In genomic region chr22:41932353-41932752, GRCh38 we compare ENCODE assay signal across 35 cellular contexts. TPM values are rescaled to one million over a fixed set of nuclear protein-coding genes. Genes with fewer than 3 reads are reported as not detected.
A peak's percentile ranks its signal among the peaks of the same experiment; 100 is the strongest.
DNase-seq lines count a peak whose midpoint lies in the region; ATAC-seq and TF ChIP-seq lines count a peak whose summit lies in the region.
"Had no signal": no experiment of that assay in that cellular context is flagged by ENCODE, and none has a peak within 500 bp of the region (broad histone marks: within the 10 kb centered on the region; RNA-seq: fewer than 3 reads in every experiment).

No MANE protein-coding gene starts in this region.

- peaks cover 68% of the 10 kb centered on the region for H3K4me1 ChIP-seq in OCI-LY1 (ENCODE audit: insufficient read depth, low read length, severe bottlenecking)
- no peaks in the 10 kb centered on the region for H3K4me1 ChIP-seq in endodermal cell (ENCODE audit: control insufficient read depth, insufficient read depth, low read length)
- peaks cover 10% of the 10 kb centered on the region for H3K4me1 ChIP-seq in CD4-positive, alpha-beta memory T cell (ENCODE audit: insufficient read depth, low read length)
- H3K4me1 ChIP-seq: esophagus squamous epithelium, foreskin keratinocyte, upper lobe of right lung had no signal

- H3K79me2 ChIP-seq in OCI-LY1 (ENCODE audit: insufficient read depth, low read length): no peaks in the 10 kb centered on the region

- H3K9me2 ChIP-seq in OCI-LY1 (ENCODE audit: low read depth, low read length): no peaks in the 10 kb centered on the region

- peaks cover 5% of the 10 kb centered on the region; the same call in 1 of the 2 replicates for H3K36me3 ChIP-seq in OCI-LY1 (ENCODE audit: insufficient read depth, low read length)
- H3K36me3 ChIP-seq in endodermal cell (ENCODE audit: control insufficient read depth, insufficient read depth, low read length): no peaks in the 10 kb centered on the region
- no peaks in the 10 kb centered on the region for H3K36me3 ChIP-seq in CD4-positive, alpha-beta memory T cell (ENCODE audit: insufficient read depth, low read length)
- H3K36me3 ChIP-seq: esophagus squamous epithelium, upper lobe of right lung had no signal

- DNase-seq in Calu3: no peak
- DNase-seq in endodermal cell: peak; percentile 42
- DNase-seq in substantia nigra (lab: John Stamatoyannopoulos, UW): no peak
- no peak for DNase-seq in CD4-positive, alpha-beta memory T cell
- no peak for DNase-seq in SKM-1 (lab: John Stamatoyannopoulos, UW; ENCODE audit: unreplicated experiment)
- DNase-seq: activated CD4-positive, alpha-beta T cell treated with anti-CD3 and anti-CD28 coated beads for 48 hours; activated naive CD4-positive, alpha-beta T cell treated with anti-CD3 and anti-CD28 coated beads, Interleukin-2, amount 50 U/mL, for 16 hours; activated T-cell treated with anti-CD3 and anti-CD28 coated beads for 4 hours; amniotic stem cell; CD8-positive, alpha-beta memory T cell; DMS153; esophagus squamous epithelium; foreskin keratinocyte; head of caudate nucleus; KBM-7; NCI-H1105 treated with DMSO at 0.1 percent for 48 hours; NCI-H1930; NCI-H524 treated with DMSO at 0.1 percent for 48 hours; PC-9; SHP77; stimulated activated CD4-positive, alpha-beta T cell treated with anti-CD3 and anti-CD28 coated beads, Interleukin-2, amount 100 ng/mL, for 24 hours; T-helper 9 cell; upper lobe of right lung; WERI-Rb-1 had no signal

- H3K27me3 ChIP-seq in OCI-LY1 (ENCODE audit: insufficient read depth, low read length) (no peaks in the 10 kb centered on the region), endodermal cell (ENCODE audit: control insufficient read depth, insufficient read depth, low read length, poor library complexity, severe bottlenecking) (no peaks in the 10 kb centered on the region)
- H3K27me3 ChIP-seq in CD4-positive, alpha-beta memory T cell (ENCODE audit: insufficient read depth, low read length): no peaks in the 10 kb centered on the region
- H3K27me3 ChIP-seq: esophagus squamous epithelium, foreskin keratinocyte, upper lobe of right lung had no signal

- no TSS peak for BruUV-seq in Calu3 (replicated peaks; lab: Mats Ljungman, UMichigan)

- 95 to 98% methylated on average over 11 to 12 of the region's 12 CpGs for WGBS in endodermal cell (ENCODE audit: insufficient coverage in 1 of 2, insufficient read length in 1 of 2), 2 experiments

- H3K27ac ChIP-seq in OCI-LY1 (ENCODE audit: low read depth, low read length, poor library complexity, severe bottlenecking): peak overlapping the region; percentile 64
- H3K27ac ChIP-seq in endodermal cell (ENCODE audit: low read depth, low read length): no peak overlapping the region
- H3K27ac ChIP-seq in substantia nigra (ENCODE audit: low read depth, low read length, poor library complexity, severe bottlenecking): no peak overlapping the region
- no peak overlapping the region for H3K27ac ChIP-seq in CD4-positive, alpha-beta memory T cell (ENCODE audit: low read depth, low read length)
- H3K27ac ChIP-seq: esophagus squamous epithelium, foreskin keratinocyte, PC-9, upper lobe of right lung, WERI-Rb-1 had no signal

- peaks cover 14% of the 10 kb centered on the region for H3K27me3 Mint-ChIP-seq in Calu3 (ENCODE audit: unreplicated experiment)
- H3K27me3 Mint-ChIP-seq in endodermal cell (ENCODE audit: insufficient read depth): peaks cover 15% of the 10 kb centered on the region
- no peaks in the 10 kb centered on the region for H3K27me3 Mint-ChIP-seq in stimulated activated memory B cell treated with anti-CD40 and anti-IgM and Interleukin-4, amounts not matched to agents 10 μg/mL and 1 μg/mL and 100 μg/mL, for 72 hours
- H3K27me3 Mint-ChIP-seq in CD4-positive, alpha-beta memory T cell: no peaks in the 10 kb centered on the region

- TF ChIP-seq CTCF in Calu3 (IDR thresholded peaks at IDR 0.05; ENCODE audit: unreplicated experiment) (no peak), OCI-LY1 (IDR thresholded peaks at IDR 0.05; ENCODE audit: low read length) (no peak), endodermal cell (conservative IDR thresholded peaks at IDR 0.05) (no peak)

- H3K4me2 ChIP-seq in OCI-LY1 (ENCODE audit: low read length): peak overlapping the region; percentile 8; the same call in 1 of the 2 replicates
- H3K4me2 ChIP-seq: PC-9 had no signal

- peaks cover 5% of the 10 kb centered on the region; the same call in 1 of the 2 replicates for H3F3A ChIP-seq in OCI-LY1 (ENCODE audit: insufficient read depth, low read length)

- no peak overlapping the region; the same call in 1 of the 2 replicates for H3K9ac ChIP-seq in OCI-LY1 (ENCODE audit: low read length)
- no peak overlapping the region for H3K9ac ChIP-seq in endodermal cell (ENCODE audit: extremely low read depth, low read length, poor library complexity, severe bottlenecking)

- H2AFZ ChIP-seq in OCI-LY1 (ENCODE audit: low read length): no peak overlapping the region
- H2AFZ ChIP-seq: PC-9 had no signal

- CTCF ChIA-PET in Calu3 (lab: Charles Lee): no interaction called here
- CTCF ChIA-PET in CD4-positive, alpha-beta memory T cell (lab: Charles Lee; ENCODE audit: partially characterized antibody): interaction anchor here (1.3 kb wide), 1 partner anchor 8 kb away, joined by 6 read pairs; no protein-coding TSS in a partner anchor

- H3K4me1 Mint-ChIP-seq in Calu3 (ENCODE audit: low read depth, unreplicated experiment): no peaks in the 10 kb centered on the region
- H3K4me1 Mint-ChIP-seq in endodermal cell: no peaks in the 10 kb centered on the region
- peaks cover 94% of the 10 kb centered on the region for H3K4me1 Mint-ChIP-seq in stimulated activated memory B cell treated with anti-CD40 and anti-IgM and Interleukin-4, amounts not matched to agents 10 μg/mL and 1 μg/mL and 100 μg/mL, for 72 hours
- peaks cover 4 to 20% (median 8%) of the 10 kb centered on the region in 4 donors for H3K4me1 Mint-ChIP-seq in CD4-positive, alpha-beta memory T cell

- intact Hi-C loops in Calu3 (cut with micrococcal nuclease; ENCODE audit: unreplicated experiment): no loop called here
- intact Hi-C loops in CD4-positive, alpha-beta memory T cell (cut with micrococcal nuclease): loop anchor here (2.0 kb wide), 1 partner anchor 24 kb away; no protein-coding TSS in a partner anchor

- H3K9me3 Mint-ChIP-seq in Calu3 (ENCODE audit: low read depth, unreplicated experiment) (no peaks in the 10 kb centered on the region), endodermal cell (no peaks in the 10 kb centered on the region)
- H3K9me3 Mint-ChIP-seq in stimulated activated memory B cell treated with anti-CD40 and anti-IgM and Interleukin-4, amounts not matched to agents 10 μg/mL and 1 μg/mL and 100 μg/mL, for 72 hours: no peaks in the 10 kb centered on the region
- no peaks in the 10 kb centered on the region for H3K9me3 Mint-ChIP-seq in CD4-positive, alpha-beta memory T cell
- H3K9me3 Mint-ChIP-seq: activated T-helper 2 cell treated with anti-CD3 and anti-CD28 coated beads, Interferon-gamma antibody, Interleukin-2, Interleukin-4, amounts not matched to agents 10 μg/mL and 5 μg/mL and 100 μg/mL, durations not matched to agents 14 hours and 24 hours and 36 hours; brain; CD8-positive, alpha-beta memory T cell had no signal

- H3K9me3 ChIP-seq in OCI-LY1 (ENCODE audit: low read length) (no peaks in the 10 kb centered on the region), endodermal cell (ENCODE audit: control insufficient read depth, low read length) (no peaks in the 10 kb centered on the region)
- H3K9me3 ChIP-seq in CD4-positive, alpha-beta memory T cell (ENCODE audit: control insufficient read depth in 1 of 2, low read length in 2 of 2): no peaks in the 10 kb centered on the region
- H3K9me3 ChIP-seq: esophagus squamous epithelium, upper lobe of right lung had no signal

- H3K27ac Mint-ChIP-seq in Calu3 (ENCODE audit: unreplicated experiment) (peak overlapping the region; percentile 36), endodermal cell (no peak overlapping the region)
- H3K27ac Mint-ChIP-seq in stimulated activated memory B cell treated with anti-CD40 and anti-IgM and Interleukin-4, amounts not matched to agents 10 μg/mL and 1 μg/mL and 100 μg/mL, for 72 hours: peak overlapping the region; percentile 100
- no peak overlapping the region for H3K27ac Mint-ChIP-seq in CD4-positive, alpha-beta memory T cell
- H3K27ac Mint-ChIP-seq: activated T-helper 2 cell treated with anti-CD3 and anti-CD28 coated beads, Interferon-gamma antibody, Interleukin-2, Interleukin-4, amounts not matched to agents 10 μg/mL and 5 μg/mL and 100 μg/mL, durations not matched to agents 14 hours and 24 hours and 36 hours had no signal

- no peaks in the 10 kb centered on the region for H4K20me1 ChIP-seq in OCI-LY1 (ENCODE audit: insufficient read depth, low read length)

- no peak for ATAC-seq in stimulated activated memory B cell treated with anti-CD40 and anti-IgM and Interleukin-4, amounts not matched to agents 10 μg/mL and 1 μg/mL and 100 μg/mL, for 72 hours
- ATAC-seq: foreskin keratinocyte, left lobe of liver, right cardiac atrium, upper lobe of right lung had no signal

- POLR2A ChIA-PET in CD4-positive, alpha-beta memory T cell (lab: Charles Lee; ENCODE audit: partially characterized antibody): no interaction called here

- H3K4me3 Mint-ChIP-seq in Calu3 (ENCODE audit: low read depth, unreplicated experiment) (no peak overlapping the region), endodermal cell (no peak overlapping the region)
- peak overlapping the region; percentile 18 for H3K4me3 Mint-ChIP-seq in stimulated activated memory B cell treated with anti-CD40 and anti-IgM and Interleukin-4, amounts not matched to agents 10 μg/mL and 1 μg/mL and 100 μg/mL, for 72 hours
- no peak overlapping the region for H3K4me3 Mint-ChIP-seq in CD4-positive, alpha-beta memory T cell
- H3K4me3 Mint-ChIP-seq: brain; CD8-positive, alpha-beta memory T cell had no signal

- H3K36me3 Mint-ChIP-seq in Calu3 (ENCODE audit: insufficient read depth, unreplicated experiment): peaks cover 36% of the 10 kb centered on the region
- peaks cover 5% of the 10 kb centered on the region for H3K36me3 Mint-ChIP-seq in endodermal cell (ENCODE audit: low read depth)
- peaks cover 6% of the 10 kb centered on the region for H3K36me3 Mint-ChIP-seq in stimulated activated memory B cell treated with anti-CD40 and anti-IgM and Interleukin-4, amounts not matched to agents 10 μg/mL and 1 μg/mL and 100 μg/mL, for 72 hours
- no peaks in the 10 kb centered on the region for H3K36me3 Mint-ChIP-seq in CD4-positive, alpha-beta memory T cell
- H3K36me3 Mint-ChIP-seq: brain; CD8-positive, alpha-beta memory T cell had no signal

- no peak overlapping the region for H3K4me3 ChIP-seq in OCI-LY1 (ENCODE audit: low read depth, low read length, poor library complexity, severe bottlenecking)
- H3K4me3 ChIP-seq in endodermal cell (ENCODE audit: low read length): no peak overlapping the region
- no peak overlapping the region for H3K4me3 ChIP-seq in CD4-positive, alpha-beta memory T cell (ENCODE audit: low read length in 2 of 2)
- H3K4me3 ChIP-seq: esophagus squamous epithelium, PC-9, upper lobe of right lung had no signal

RNA-seq across cellular contexts. Expression of gene TNFRSF13C, which starts 5.7 kb away (rescaled TPM):
- total RNA-seq in Calu3 (2022): 1.4 and 1.5 TPM in 2 replicates
- total RNA-seq in endodermal cell: 1 to 10 TPM; 1.7 to 3.3 TPM
- 3.1 TPM for polyA plus RNA-seq in endodermal cell (2013, experiment 1 of 2)
- polyA plus RNA-seq in endodermal cell (2013, experiment 2 of 2): 2.4 TPM
- 10 to 100 TPM; 14.3 to 14.8 TPM for total RNA-seq in CD4-positive, alpha-beta memory T cell
- 1 to 10 TPM in 1 of 2 donors, under 1 TPM in 1; 0.37 to 1.4 TPM for polyA plus RNA-seq in CD4-positive, alpha-beta memory T cell
- total RNA-seq: subcutaneous adipose tissue had no signal

RNA-seq across cellular contexts. Expression of gene CENPM, which starts 14.6 kb away (rescaled TPM):
- total RNA-seq in Calu3 (2022) (46.7 and 69.3 TPM in 2 replicates), endodermal cell (10 to 100 TPM; 28.5 to 43.1 TPM)
- 32.1 TPM for polyA plus RNA-seq in endodermal cell (2013, experiment 1 of 2)
- polyA plus RNA-seq in endodermal cell (2013, experiment 2 of 2): 32.0 TPM
- 10 to 100 TPM in 1 of 2 experiments, 1 to 10 TPM in 1; 7.6 to 12.0 TPM for total RNA-seq in CD4-positive, alpha-beta memory T cell
- polyA plus RNA-seq in CD4-positive, alpha-beta memory T cell: 10 to 100 TPM; 14.1 to 19.2 TPM
- total RNA-seq: left lobe of liver, posterior vena cava had no signal

RNA-seq across cellular contexts. Expression of gene SHISA8, which starts 17.5 kb away (rescaled TPM):
- total RNA-seq in Calu3 (2022) (not detected in 2 replicates), endodermal cell (under 1 TPM in 1 of 2 donors, not detected in 1; 0.58 TPM)
- polyA plus RNA-seq in endodermal cell (2013, experiment 1 of 2): 0.57 TPM
- 0.70 TPM for polyA plus RNA-seq in endodermal cell (2013, experiment 2 of 2)
- total RNA-seq in CD4-positive, alpha-beta memory T cell: not detected
- polyA plus RNA-seq in CD4-positive, alpha-beta memory T cell: not detected
- total RNA-seq: dermis microvascular lymphatic vessel endothelial cell, esophagus squamous epithelium, foreskin keratinocyte, left lobe of liver, MCF 10A, posterior vena cava, subcutaneous adipose tissue, upper lobe of right lung had no signal
- polyA plus RNA-seq: CD8-positive, alpha-beta memory T cell; foreskin keratinocyte had no signal

RNA-seq across cellular contexts. Expression of gene SEPTIN3, which starts 36.9 kb away (rescaled TPM):
- total RNA-seq in Calu3 (2022) (3.2 and 3.4 TPM in 2 replicates), endodermal cell (10 to 100 TPM; 10.9 to 13.9 TPM)
- polyA plus RNA-seq in endodermal cell (2013, experiment 1 of 2): 62.4 TPM
- 55.8 TPM for polyA plus RNA-seq in endodermal cell (2013, experiment 2 of 2)
- total RNA-seq in CD4-positive, alpha-beta memory T cell: under 1 TPM; 0.36 to 0.81 TPM
- not detected for polyA plus RNA-seq in CD4-positive, alpha-beta memory T cell
- total RNA-seq: HT1080, left lobe of liver had no signal
- polyA plus RNA-seq: CD8-positive, alpha-beta memory T cell had no signal

Comparison
In these comparisons a context has a peak if more than half of its experiments do, and no peak if none do; other contexts are left out.
1. H3K27ac Mint-ChIP-seq: peak in Calu3 (single experiment) and stimulated activated memory B cell treated with anti-CD40 and anti-IgM and Interleukin-4, amounts not matched to agents 10 μg/mL and 1 μg/mL and 100 μg/mL, for 72 hours (single experiment); none in endodermal cell (single experiment) and CD4-positive, alpha-beta memory T cell (0 of 7).